ENCODE assay signal across 21 cellular contexts in genomic region chr6:6217838-6218237, GRCh38.
"Had no signal": no experiment of that assay in that cellular context is flagged by ENCODE, and none has a peak within 500 bp of the region (broad histone marks: within the 10 kb centered on the region; RNA-seq: fewer than 3 reads in every experiment).

No MANE protein-coding gene starts in this region.

- H3K4me1 Mint-ChIP-seq: activated CD4-positive, alpha-beta T cell treated with anti-CD3 and anti-CD28 coated beads for 36 hours; neural crest cell; T-helper 17 cell had no signal

- H3K27me3 ChIP-seq: right atrium auricular region, tibial nerve, uterus had no signal

- H3K9me3 ChIP-seq: prostate gland, right atrium auricular region, tibial nerve, uterus had no signal

- H3K27ac ChIP-seq: prostate gland, right atrium auricular region, tibial nerve, uterus, VCaP had no signal

- DNase-seq: activated CD4-positive, alpha-beta T cell treated with anti-CD3 and anti-CD28 coated beads for 36 hours; activated CD4-positive, alpha-beta T cell treated with anti-CD3 and anti-CD28 coated beads, Interleukin-2, amount 50 U/mL, for 48 hours; activated gamma-delta T cell treated with Interleukin-2 at 50 U/mL for 16 hours; activated T-cell treated with anti-CD3 and anti-CD28 coated beads for 4 hours; dermis blood vessel endothelial cell; effector memory CD4-positive, alpha-beta T cell; hippocampal formation; left colon; midbrain; stimulated activated naive CD8-positive, alpha-beta T cell treated with anti-CD3 and anti-CD28 coated beads, Interleukin-15, Interleukin-2, amounts not matched to agents 100 U/mL and 50 U/mL, for 24 hours; substantia nigra; T-helper 17 cell had no signal

- H3K4me1 ChIP-seq: prostate gland, right atrium auricular region, tibial nerve, uterus had no signal

- H3K4me3 ChIP-seq: lung, prostate gland, right atrium auricular region, tibial nerve, uterus had no signal

- H3K27ac Mint-ChIP-seq: activated CD4-positive, alpha-beta T cell treated with anti-CD3 and anti-CD28 coated beads for 36 hours; activated naive CD4-positive, alpha-beta T cell treated with anti-CD3 and anti-CD28 coated beads, Interleukin-2, amount 50 U/mL, for 72 hours; activated T-helper 1 cell treated with anti-CD3 and anti-CD28 coated beads, Interleukin-12 subunit alpha, Interleukin-12 subunit beta, Interleukin-2, Interleukin-4 antibody, amounts not matched to agents 30 ng/mL and 10 ng/mL and 1 ng/mL, durations not matched to agents 14 hours and 24 hours and 36 hours; T-helper 17 cell had no signal

- H3K36me3 ChIP-seq: prostate gland, right atrium auricular region, tibial nerve, uterus had no signal

- ATAC-seq: activated CD4-positive, alpha-beta T cell treated with anti-CD3 and anti-CD28 coated beads for 36 hours; activated naive CD4-positive, alpha-beta T cell treated with anti-CD3 and anti-CD28 coated beads, Interleukin-2, amount 50 U/mL, for 72 hours; left colon; stimulated activated naive CD8-positive, alpha-beta T cell treated with anti-CD3 and anti-CD28 coated beads, Interleukin-15, Interleukin-2, amounts not matched to agents 100 U/mL and 50 U/mL, for 24 hours; T-helper 17 cell had no signal

- H3K4me3 Mint-ChIP-seq: activated CD4-positive, alpha-beta T cell treated with anti-CD3 and anti-CD28 coated beads for 36 hours; activated T-helper 1 cell treated with anti-CD3 and anti-CD28 coated beads, Interleukin-12 subunit alpha, Interleukin-12 subunit beta, Interleukin-2, Interleukin-4 antibody, amounts not matched to agents 30 ng/mL and 10 ng/mL and 1 ng/mL, durations not matched to agents 14 hours and 24 hours and 36 hours; neural crest cell; T-helper 17 cell had no signal

- H3K9me3 Mint-ChIP-seq: activated naive CD4-positive, alpha-beta T cell treated with anti-CD3 and anti-CD28 coated beads, Interleukin-2, amount 50 U/mL, for 72 hours; activated T-helper 1 cell treated with anti-CD3 and anti-CD28 coated beads, Interleukin-12 subunit alpha, Interleukin-12 subunit beta, Interleukin-2, Interleukin-4 antibody, amounts not matched to agents 30 ng/mL and 10 ng/mL and 1 ng/mL, durations not matched to agents 14 hours and 24 hours and 36 hours; neural crest cell had no signal

- H3K36me3 Mint-ChIP-seq: activated naive CD4-positive, alpha-beta T cell treated with anti-CD3 and anti-CD28 coated beads, Interleukin-2, amount 50 U/mL, for 72 hours had no signal
